Comparison of ENCODE assay signal across 23 cellular contexts in the genomic region with DNA sequence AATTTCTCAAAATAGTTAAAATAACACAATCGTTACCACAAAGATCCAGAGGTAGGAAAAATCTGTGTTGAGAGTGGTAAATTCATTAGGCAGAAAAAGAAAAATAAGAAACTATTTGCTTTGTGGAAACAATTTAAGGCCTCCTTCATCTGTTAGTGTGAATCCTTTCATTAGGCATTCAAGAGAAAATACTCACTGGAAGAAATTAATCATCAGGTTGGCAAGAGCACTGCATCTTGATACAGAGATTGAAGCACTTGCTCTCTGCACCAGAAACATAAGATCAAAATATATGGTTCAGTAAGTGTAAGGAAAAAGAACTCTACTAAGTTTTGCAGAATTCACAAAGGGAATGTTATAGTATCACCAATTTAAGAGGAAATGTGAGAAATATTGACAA.
"Had no signal": no experiment of that assay in that cellular context is flagged by ENCODE, and none has a peak within 500 bp of the region (broad histone marks: within the 10 kb centered on the region; RNA-seq: fewer than 3 reads in every experiment).

No MANE protein-coding gene starts in this region.

- H3K9ac ChIP-seq: parathyroid adenoma had no signal

- DNase-seq: activated CD4-positive, alpha-beta memory T cell treated with anti-CD3 and anti-CD28 coated beads, Interleukin-2, amount 10 ng/mL, durations not matched to agents 7 days and 5 days; activated CD4-positive, alpha-beta T cell treated with anti-CD3 and anti-CD28 coated beads for 1 hour; activated CD4-positive, alpha-beta T cell treated with anti-CD3 and anti-CD28 coated beads, Interleukin-2, amount 10 ng/mL, durations not matched to agents 7 days and 5 days; activated CD8-positive, alpha-beta memory T cell treated with anti-CD3 and anti-CD28 coated beads, Interleukin-2, amount 50 U/mL, for 48 hours; activated naive CD4-positive, alpha-beta T cell; activated T-cell treated with anti-CD3 and anti-CD28 coated beads, Interleukin-2, amount 50 U/mL, for 4 hours; adrenal gland; aorta; central memory CD4-positive, alpha-beta T cell; gastrocnemius medialis; glutamatergic neuron; left ventricle myocardium superior; stimulated activated CD4-positive, alpha-beta T cell treated with anti-CD3 and anti-CD28 coated beads, Interleukin-15, amount 100 ng/mL, for 24 hours; stimulated activated CD4-positive, alpha-beta T cell treated with anti-CD3 and anti-CD28 coated beads, Interleukin-2, amount 100 ng/mL, for 24 hours; stimulated activated naive CD4-positive, alpha-beta T cell treated with Interleukin-2 at 50 U/mL for 16 hours; trophoblast cell; uterus had no signal

- H3K4me3 ChIP-seq: adrenal gland, gastrocnemius medialis, right atrium auricular region, uterus had no signal

- H3K27me3 ChIP-seq: adrenal gland, gastrocnemius medialis, right atrium auricular region, uterus had no signal

- H3K4me3 Mint-ChIP-seq: activated CD4-positive, alpha-beta memory T cell treated with anti-CD3 and anti-CD28 coated beads, Interleukin-2, amount 10 ng/mL, durations not matched to agents 7 days and 5 days; activated CD4-positive, alpha-beta T cell treated with anti-CD3 and anti-CD28 coated beads, Interleukin-2, amount 10 ng/mL, durations not matched to agents 7 days and 5 days; activated T-cell treated with anti-CD3 and anti-CD28 coated beads, Interleukin-2, amount 50 U/mL, for 4 hours; dendritic cell treated with granulocyte-macrophage colony-stimulating factor and Interleukin-4, amounts not matched to agents 40 ng/mL and 50 ng/mL, for 4 days had no signal

- H3K27ac Mint-ChIP-seq: activated CD4-positive, alpha-beta memory T cell treated with anti-CD3 and anti-CD28 coated beads, Interleukin-2, amount 10 ng/mL, durations not matched to agents 7 days and 5 days; activated CD4-positive, alpha-beta T cell treated with anti-CD3 and anti-CD28 coated beads, Interleukin-2, amount 10 ng/mL, durations not matched to agents 7 days and 5 days; dendritic cell treated with granulocyte-macrophage colony-stimulating factor and Interleukin-4, amounts not matched to agents 40 ng/mL and 50 ng/mL, for 4 days had no signal

- ATAC-seq: activated naive CD4-positive, alpha-beta T cell treated with anti-CD3 and anti-CD28 coated beads, Interleukin-2, amount 50 U/mL, for 72 hours; activated T-cell treated with anti-CD3 and anti-CD28 coated beads, Interleukin-2, amount 50 U/mL, for 4 hours; gastrocnemius medialis; left ventricle myocardium superior had no signal

- H3K9me3 ChIP-seq: adrenal gland, gastrocnemius medialis, right atrium auricular region, uterus had no signal

- H3K27ac ChIP-seq: adrenal gland, gastrocnemius medialis, parathyroid adenoma, right atrium auricular region, uterus had no signal

- FAIRE-seq: islet of Langerhans, TTC549 had no signal

- H3K9me3 Mint-ChIP-seq: activated CD4-positive, alpha-beta memory T cell treated with anti-CD3 and anti-CD28 coated beads, Interleukin-2, amount 10 ng/mL, durations not matched to agents 7 days and 5 days; activated CD4-positive, alpha-beta T cell treated with anti-CD3 and anti-CD28 coated beads, Interleukin-2, amount 10 ng/mL, durations not matched to agents 7 days and 5 days; activated T-cell treated with anti-CD3 and anti-CD28 coated beads, Interleukin-2, amount 50 U/mL, for 4 hours; dendritic cell treated with granulocyte-macrophage colony-stimulating factor and Interleukin-4, amounts not matched to agents 40 ng/mL and 50 ng/mL, for 4 days had no signal

- H3K4me1 Mint-ChIP-seq: activated CD4-positive, alpha-beta memory T cell treated with anti-CD3 and anti-CD28 coated beads, Interleukin-2, amount 10 ng/mL, durations not matched to agents 7 days and 5 days; activated CD4-positive, alpha-beta T cell treated with anti-CD3 and anti-CD28 coated beads, Interleukin-2, amount 10 ng/mL, durations not matched to agents 7 days and 5 days had no signal

- H3K4me1 ChIP-seq: gastrocnemius medialis, parathyroid adenoma, right atrium auricular region, uterus had no signal

- H3K27me3 Mint-ChIP-seq: activated CD4-positive, alpha-beta memory T cell treated with anti-CD3 and anti-CD28 coated beads, Interleukin-2, amount 10 ng/mL, durations not matched to agents 7 days and 5 days; activated CD4-positive, alpha-beta T cell treated with anti-CD3 and anti-CD28 coated beads, Interleukin-2, amount 10 ng/mL, durations not matched to agents 7 days and 5 days; dendritic cell treated with granulocyte-macrophage colony-stimulating factor and Interleukin-4, amounts not matched to agents 40 ng/mL and 50 ng/mL, for 4 days had no signal

- H3K79me2 ChIP-seq: parathyroid adenoma had no signal

- H2AFZ ChIP-seq: parathyroid adenoma had no signal

- H3K36me3 ChIP-seq: adrenal gland, gastrocnemius medialis, right atrium auricular region, uterus had no signal
